Comparison of ENCODE assay signal across 13 cellular contexts in genomic region chr19:1992759-1993260, GRCh38. TPM values are rescaled to one million over a fixed set of nuclear protein-coding genes. Genes with fewer than 3 reads are reported as not detected.
A peak's percentile ranks its signal among the peaks of the same experiment; 100 is the strongest.
DNase-seq lines count a peak whose midpoint lies in the region; ATAC-seq, FAIRE-seq and TF ChIP-seq lines count a peak whose summit lies in the region.
"Had no signal": no experiment of that assay in that cellular context is flagged by ENCODE, and none has a peak within 500 bp of the region (broad histone marks: within the 10 kb centered on the region; RNA-seq: fewer than 3 reads in every experiment).

No MANE protein-coding gene starts in this region.

- ATAC-seq in right lobe of liver, result peak in 3 of 4 donors; percentile 15 to 47 (median 30)
- no peak for ATAC-seq in HepG2
- no peak for ATAC-seq in GM21786 (IDR thresholded peaks at IDR 0.05; ENCODE audit: unreplicated experiment)
- ATAC-seq in GM18520 (IDR thresholded peaks at IDR 0.05; ENCODE audit: unreplicated experiment), result no peak
- ATAC-seq: effector memory CD8-positive, alpha-beta T cell had no signal

- H3K36me3 ChIP-seq in right lobe of liver (peaks cover 0 to 30% (median 17%) of the 10 kb centered on the region in 4 donors), HepG2 (replicated peaks in 1 of 2; ENCODE audit: control insufficient read depth in 1 of 2, insufficient read depth in 2 of 2, low read length in 2 of 2) (peaks cover 11 to 15% of the 10 kb centered on the region in 2 experiments)

- H3K9me3 ChIP-seq in right lobe of liver (no peaks in the 10 kb centered on the region), HepG2 (ENCODE audit: low read length) (no peaks in the 10 kb centered on the region)
- H3K9me3 ChIP-seq: left ventricle myocardium inferior had no signal

- over 99% methylated on average over 19 of the region's 44 CpGs for WGBS in right lobe of liver (ENCODE audit: insufficient coverage, low coverage, low lambda C conversion rate, missing lambda C conversion rate)
- 95% methylated on average over 39 of the region's 44 CpGs for WGBS in HepG2 (ENCODE audit: low lambda C conversion rate)

- no peak overlapping the region for H3K4me2 ChIP-seq in HepG2 (ENCODE audit: low read depth, low read length)

- H3K27ac ChIP-seq in right lobe of liver (no peak overlapping the region), HepG2 (ENCODE audit: extremely low read length, insufficient read depth, low read length) (no peak overlapping the region), RWPE1 (peak overlapping the region; percentile 30)
- H3K27ac ChIP-seq: left ventricle myocardium inferior had no signal

- no peak overlapping the region for H3K4me3 ChIP-seq in right lobe of liver
- no peak overlapping the region for H3K4me3 ChIP-seq in HepG2 (replicated peaks in 1 of 3; ENCODE audit: insufficient read depth in 1 of 3, low read depth in 2 of 3, low read length in 3 of 3)
- H3K4me3 ChIP-seq: left ventricle myocardium inferior had no signal

- TF ChIP-seq CTCF in right lobe of liver (IDR thresholded peaks at IDR 0.05) (no peak), HepG2 (CRISPR knock-in tag; IDR thresholded peaks at IDR 0.05) (no peak), RWPE1 (conservative IDR thresholded peaks at IDR 0.05; ENCODE audit: low read depth) (no peak)

- no peak for TF ChIP-seq EP300 in HepG2 (IDR thresholded peaks at IDR 0.05; ENCODE audit: low read depth in 2 of 2, low read length in 2 of 2)
- TF ChIP-seq EP300 in HepG2 (CRISPR knock-in tag; IDR thresholded peaks at IDR 0.05; ENCODE audit: borderline replicate concordance), result no peak

- H3K27me3 ChIP-seq in right lobe of liver (no peaks in the 10 kb centered on the region), HepG2 (ENCODE audit: control insufficient read depth in 1 of 2, insufficient read depth in 2 of 2, low read length in 2 of 2) (no peaks in the 10 kb centered on the region)

- BruUV-seq in HepG2 (replicated peaks; lab: Mats Ljungman, UMichigan), result no TSS peak

- no peak overlapping the region for H2AFZ ChIP-seq in HepG2 (ENCODE audit: low read length)

- H3K9ac ChIP-seq in HepG2 (ENCODE audit: insufficient read depth, low read depth, low read length), result no peak overlapping the region

- POLR2A ChIA-PET in HepG2 (lab: Yijun Ruan, JAX) (no interaction called here), RWPE1 (lab: Yijun Ruan, JAX; ENCODE audit: low non-redundant PET) (no interaction called here)

- in situ Hi-C loops in HepG2 (cut with HindIII; ENCODE audit: extremely low pct_ligation_motif_present, low pct_unique_long_range_greater_than_20kb), result no loop called here

- TF ChIP-seq POLR2A in right lobe of liver (IDR thresholded peaks at IDR 0.05) (no peak), HepG2 (IDR thresholded peaks at IDR 0.05; ENCODE audit: insufficient read depth in 1 of 2, low read depth in 2 of 2, low read length in 2 of 2) (no peak), erythroblast (IDR thresholded peaks at IDR 0.05; ENCODE audit: low read length) (no peak)

- no peaks in the 10 kb centered on the region for H3K79me2 ChIP-seq in HepG2 (ENCODE audit: insufficient read depth, low read length)

- intact Hi-C loops in right lobe of liver (cut with DNase I) (no loop called here), HepG2 (cut with micrococcal nuclease; ENCODE audit: unreplicated experiment) (no loop called here)

- CTCF ChIA-PET in HepG2 (lab: Yijun Ruan, JAX; ENCODE audit: low intra/inter-chr PET ratio, low total read pairs), result no interaction called here
- CTCF ChIA-PET in RWPE1 (lab: Yijun Ruan, JAX), result interaction anchor here (0.9 kb wide), 1 partner anchor 128 kb away, joined by 3 read pairs; no protein-coding TSS in a partner anchor

- TF ChIP-seq RAD21 in HepG2 (CRISPR knock-in tag; IDR thresholded peaks at IDR 0.05), result no peak

- H3K4me1 ChIP-seq in right lobe of liver (no peaks in the 10 kb centered on the region), HepG2 (ENCODE audit: insufficient read depth, low read length) (no peaks in the 10 kb centered on the region)
- H3K4me1 ChIP-seq: left ventricle myocardium inferior had no signal

- no peaks in the 10 kb centered on the region for H4K20me1 ChIP-seq in HepG2 (ENCODE audit: insufficient read depth, low read length)

- DNase-seq in right lobe of liver, result peak in 1 of 3 donors; percentile 49
- DNase-seq in HepG2 (ENCODE audit: low spot score), result no peak
- DNase-seq in RWPE1 (ENCODE audit: low spot score), result no peak
- peak; percentile 28 to 33 for DNase-seq in erythroblast (lab: John Stamatoyannopoulos, UW)
- DNase-seq in stimulated activated CD8-positive, alpha-beta memory T cell treated with anti-CD3 and anti-CD28 coated beads, Interleukin-4, amount 100 ng/mL, for 48 hours, result peak; percentile 53
- DNase-seq in COR-L47 (lab: John Stamatoyannopoulos, UW), result no peak
- DNase-seq: C1 segment of cervical spinal cord; effector memory CD8-positive, alpha-beta T cell; left ventricle myocardium inferior; nucleus accumbens; T1000 had no signal

- no peak for FAIRE-seq in HepG2 (lab: Jason Lieb, UNC)

RNA-seq across cellular contexts. Expression of gene BTBD2, which starts 22.7 kb away (rescaled TPM):
- total RNA-seq in right lobe of liver (10 to 100 TPM; 22.2 to 42.6 (median 29.2) TPM), HepG2 (2016; rRNA removed; fragmentation: Illumina TruSeq; extraction: Trizol) (28.1 and 30.9 TPM in 2 replicates)
- 33.3 and 38.0 TPM in 2 replicates for total RNA-seq in HepG2 (2016; cell fraction: cytosol; rRNA removed; fragmentation: Illumina TruSeq; extraction: Trizol; ENCODE audit: low read depth)
- 26.7 and 27.1 TPM in 2 replicates for total RNA-seq in HepG2 (2016; cell fraction: insoluble cytoplasmic fraction; rRNA removed; fragmentation: Illumina TruSeq; extraction: Trizol)
- 73.7 and 74.9 TPM in 2 replicates for total RNA-seq in HepG2 (2016; cell fraction: membrane; rRNA removed; fragmentation: Illumina TruSeq; extraction: Trizol)
- total RNA-seq in HepG2 (2016; cell fraction: nucleus; rRNA removed; fragmentation: Illumina TruSeq; extraction: Trizol), result 18.7 and 18.8 TPM in 2 replicates
- 45.3 and 45.6 TPM in 2 replicates for polyA plus RNA-seq in HepG2 (2011; rRNA removed)
- 23.9 and 43.2 TPM in 2 replicates for polyA plus RNA-seq in HepG2 (2011; cell fraction: cytosol; rRNA removed)
- 43.1 and 48.6 TPM in 2 replicates for polyA plus RNA-seq in HepG2 (2011; cell fraction: nucleus; rRNA removed)
- 46.5 and 49.0 TPM in 2 replicates for polyA plus RNA-seq in HepG2 (2012)
- polyA plus RNA-seq in HepG2 (2016; cell fraction: cytosol; fragmentation: Illumina TruSeq; extraction: Trizol; ENCODE audit: low read depth), result 74.0 and 79.4 TPM in 2 replicates
- polyA plus RNA-seq in HepG2 (2016; cell fraction: insoluble cytoplasmic fraction; fragmentation: Illumina TruSeq; extraction: Trizol; ENCODE audit: low read depth), result 39.4 and 51.6 TPM in 2 replicates
- polyA plus RNA-seq in HepG2 (2016; cell fraction: membrane; fragmentation: Illumina TruSeq; extraction: Trizol; ENCODE audit: low read depth), result 106 and 123 TPM in 2 replicates
- polyA plus RNA-seq in HepG2 (2016; cell fraction: nucleus; fragmentation: Illumina TruSeq; extraction: Trizol; ENCODE audit: insufficient read depth, low read depth), result 43.6 and 45.5 TPM in 2 replicates
- 32.8 and 55.6 TPM in 2 replicates for polyA minus RNA-seq in HepG2 (2011; rRNA and poly(A)+ RNA removed; ENCODE audit: low replicate concordance)
- 39.1 and 43.2 TPM in 2 replicates for polyA minus RNA-seq in HepG2 (2011; cell fraction: cytosol; rRNA and poly(A)+ RNA removed)
- polyA minus RNA-seq in HepG2 (2011; cell fraction: nucleus; rRNA and poly(A)+ RNA removed), result 10.3 and 12.1 TPM in 2 replicates

RNA-seq across cellular contexts. Expression of gene CSNK1G2, which starts 51.8 kb away (rescaled TPM):
- total RNA-seq in right lobe of liver, result 10 to 100 TPM; 14.4 to 35.2 (median 22.6) TPM
- 29.7 and 53.8 TPM in 2 replicates for total RNA-seq in HepG2 (2016; rRNA removed; fragmentation: Illumina TruSeq; extraction: Trizol)
- 40.6 and 41.0 TPM in 2 replicates for total RNA-seq in HepG2 (2016; cell fraction: cytosol; rRNA removed; fragmentation: Illumina TruSeq; extraction: Trizol; ENCODE audit: low read depth)
- total RNA-seq in HepG2 (2016; cell fraction: insoluble cytoplasmic fraction; rRNA removed; fragmentation: Illumina TruSeq; extraction: Trizol), result 26.8 and 56.3 TPM in 2 replicates
- total RNA-seq in HepG2 (2016; cell fraction: membrane; rRNA removed; fragmentation: Illumina TruSeq; extraction: Trizol), result 85.2 and 87.4 TPM in 2 replicates
- total RNA-seq in HepG2 (2016; cell fraction: nucleus; rRNA removed; fragmentation: Illumina TruSeq; extraction: Trizol), result 39.2 and 46.8 TPM in 2 replicates
- polyA plus RNA-seq in HepG2 (2011; rRNA removed), result 72.5 and 88.4 TPM in 2 replicates
- 33.8 and 56.1 TPM in 2 replicates for polyA plus RNA-seq in HepG2 (2011; cell fraction: cytosol; rRNA removed)
- polyA plus RNA-seq in HepG2 (2011; cell fraction: nucleus; rRNA removed), result 380 and 522 TPM in 2 replicates
- 38.6 and 40.4 TPM in 2 replicates for polyA plus RNA-seq in HepG2 (2012)
- polyA plus RNA-seq in HepG2 (2016; cell fraction: cytosol; fragmentation: Illumina TruSeq; extraction: Trizol; ENCODE audit: low read depth), result 39.6 and 47.2 TPM in 2 replicates
- polyA plus RNA-seq in HepG2 (2016; cell fraction: insoluble cytoplasmic fraction; fragmentation: Illumina TruSeq; extraction: Trizol; ENCODE audit: low read depth), result 36.1 and 45.7 TPM in 2 replicates
- polyA plus RNA-seq in HepG2 (2016; cell fraction: membrane; fragmentation: Illumina TruSeq; extraction: Trizol; ENCODE audit: low read depth), result 79.1 and 81.2 TPM in 2 replicates
- polyA plus RNA-seq in HepG2 (2016; cell fraction: nucleus; fragmentation: Illumina TruSeq; extraction: Trizol; ENCODE audit: insufficient read depth, low read depth), result 157 TPM in 2 replicates
- polyA minus RNA-seq in HepG2 (2011; rRNA and poly(A)+ RNA removed; ENCODE audit: low replicate concordance), result 51.2 and 83.6 TPM in 2 replicates
- 23.6 and 25.2 TPM in 2 replicates for polyA minus RNA-seq in HepG2 (2011; cell fraction: cytosol; rRNA and poly(A)+ RNA removed)
- 18.2 and 21.2 TPM in 2 replicates for polyA minus RNA-seq in HepG2 (2011; cell fraction: nucleus; rRNA and poly(A)+ RNA removed)

RNA-seq across cellular contexts. Expression of gene MKNK2, which starts 58.2 kb away (rescaled TPM):
- total RNA-seq in right lobe of liver, result 100 to 1,000 TPM in 4 of 6 experiments, 10 to 100 TPM in 2; 80.5 to 218 (median 117) TPM
- total RNA-seq in HepG2 (2016; rRNA removed; fragmentation: Illumina TruSeq; extraction: Trizol), result 35.5 and 44.9 TPM in 2 replicates
- total RNA-seq in HepG2 (2016; cell fraction: cytosol; rRNA removed; fragmentation: Illumina TruSeq; extraction: Trizol; ENCODE audit: low read depth), result 52.3 and 57.0 TPM in 2 replicates
- 30.7 and 45.2 TPM in 2 replicates for total RNA-seq in HepG2 (2016; cell fraction: insoluble cytoplasmic fraction; rRNA removed; fragmentation: Illumina TruSeq; extraction: Trizol)
- total RNA-seq in HepG2 (2016; cell fraction: membrane; rRNA removed; fragmentation: Illumina TruSeq; extraction: Trizol), result 90.7 and 98.8 TPM in 2 replicates
- 29.7 and 31.4 TPM in 2 replicates for total RNA-seq in HepG2 (2016; cell fraction: nucleus; rRNA removed; fragmentation: Illumina TruSeq; extraction: Trizol)
- polyA plus RNA-seq in HepG2 (2011; rRNA removed), result 112 and 129 TPM in 2 replicates
- 75.6 and 125 TPM in 2 replicates for polyA plus RNA-seq in HepG2 (2011; cell fraction: cytosol; rRNA removed)
- polyA plus RNA-seq in HepG2 (2011; cell fraction: nucleus; rRNA removed), result 253 and 307 TPM in 2 replicates
- 68.1 and 73.6 TPM in 2 replicates for polyA plus RNA-seq in HepG2 (2012)
- polyA plus RNA-seq in HepG2 (2016; cell fraction: cytosol; fragmentation: Illumina TruSeq; extraction: Trizol; ENCODE audit: low read depth), result 65.6 and 66.5 TPM in 2 replicates
- polyA plus RNA-seq in HepG2 (2016; cell fraction: insoluble cytoplasmic fraction; fragmentation: Illumina TruSeq; extraction: Trizol; ENCODE audit: low read depth), result 34.0 and 45.2 TPM in 2 replicates
- polyA plus RNA-seq in HepG2 (2016; cell fraction: membrane; fragmentation: Illumina TruSeq; extraction: Trizol; ENCODE audit: low read depth), result 77.4 and 85.7 TPM in 2 replicates
- 73.2 and 74.3 TPM in 2 replicates for polyA plus RNA-seq in HepG2 (2016; cell fraction: nucleus; fragmentation: Illumina TruSeq; extraction: Trizol; ENCODE audit: insufficient read depth, low read depth)
- polyA minus RNA-seq in HepG2 (2011; rRNA and poly(A)+ RNA removed; ENCODE audit: low replicate concordance), result 79.7 and 204 TPM in 2 replicates
- 99.9 and 101 TPM in 2 replicates for polyA minus RNA-seq in HepG2 (2011; cell fraction: cytosol; rRNA and poly(A)+ RNA removed)
- 40.2 and 51.7 TPM in 2 replicates for polyA minus RNA-seq in HepG2 (2011; cell fraction: nucleus; rRNA and poly(A)+ RNA removed)

Comparison
In these comparisons a context has a peak if more than half of its experiments do, and no peak if none do; other contexts are left out.
1. ATAC-seq: peak in right lobe of liver (3 of 4); none in HepG2 (single experiment), GM21786 (single experiment) and GM18520 (single experiment).
2. DNase-seq: peak in erythroblast (2 of 2) and stimulated activated CD8-positive, alpha-beta memory T cell treated with anti-CD3 and anti-CD28 coated beads, Interleukin-4, amount 100 ng/mL, for 48 hours (single experiment); none in HepG2 (single experiment), RWPE1 (single experiment) and COR-L47 (single experiment).